Comparison of ENCODE assay signal across 8 cellular contexts in the genomic region with DNA sequence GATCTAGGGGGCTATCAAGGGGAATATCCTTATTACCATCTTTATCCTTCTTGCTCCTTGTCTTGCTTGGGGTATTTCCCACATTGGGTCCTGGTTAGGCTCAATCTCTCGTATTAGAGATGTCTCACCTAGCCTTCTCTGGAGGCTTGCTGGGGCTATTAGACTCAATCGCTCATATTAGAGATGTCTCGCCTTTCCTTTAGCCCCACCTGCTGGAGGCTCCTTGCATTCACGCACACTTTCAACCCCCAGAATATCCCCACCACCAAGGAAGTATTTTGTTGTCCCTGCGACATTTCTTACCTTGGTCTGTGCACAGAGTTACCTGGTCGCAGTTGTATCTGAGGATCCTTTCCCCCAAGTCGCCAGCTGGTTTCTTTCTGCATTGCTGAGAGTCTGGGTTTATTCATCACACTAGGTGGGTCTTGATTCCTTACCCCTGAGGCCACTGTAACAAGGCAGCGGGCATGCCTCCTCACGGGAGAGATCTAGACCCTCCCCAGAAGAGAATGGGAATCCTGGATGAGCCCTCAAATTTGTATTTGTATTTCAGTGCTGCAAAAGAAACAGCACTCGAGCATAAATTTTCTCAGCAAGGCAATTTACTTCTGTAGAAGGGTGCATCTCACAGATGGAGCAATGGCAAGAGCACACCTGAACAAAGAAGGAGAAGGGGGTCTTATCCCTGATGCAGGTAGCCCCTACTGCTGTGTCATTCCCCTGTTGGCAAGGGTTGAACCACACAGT. TPM values are rescaled to one million over a fixed set of nuclear protein-coding genes. Genes with fewer than 3 reads are reported as not detected.
DNase-seq lines count a peak whose midpoint lies in the region; ATAC-seq and TF ChIP-seq lines count a peak whose summit lies in the region.

No MANE protein-coding gene starts in this region.

- BruUV-seq in A673 (replicated peaks; lab: Mats Ljungman, UMichigan) = no TSS peak

- H3K9me3 ChIP-seq in A673 (ENCODE audit: low read depth, low read length, poor library complexity, severe bottlenecking) (no peaks in the 10 kb centered on the region), SJCRH30 (replicated peaks) (no peaks in the 10 kb centered on the region)

- CTCF ChIA-PET in A673 (lab: Charles Lee) = interaction anchor here (0.7 kb wide), 2 partner anchors 134 to 1676 kb away, joined by 6 read pairs; no protein-coding TSS in a partner anchor

- H3K4me1 ChIP-seq in A673 (ENCODE audit: insufficient read depth, low read length, poor library complexity, severe bottlenecking) (no peaks in the 10 kb centered on the region), SJCRH30 (no peaks in the 10 kb centered on the region)

- POLR2A ChIA-PET in A673 (lab: Charles Lee; ENCODE audit: low non-redundant PET) = no interaction called here

- peak; percentile 79 for TF ChIP-seq CTCF in A673 (conservative IDR thresholded peaks at IDR 0.05; ENCODE audit: low read depth, low read length)
- TF ChIP-seq CTCF in GM12872 (IDR thresholded peaks at IDR 0.05; ENCODE audit: insufficient read depth, low read depth, low read length) = peak; percentile 56; the same call in 2 of the 3 replicates
- peak; percentile 40 for TF ChIP-seq CTCF in epithelial cell of esophagus (IDR thresholded peaks at IDR 0.05; ENCODE audit: insufficient read depth, low read depth, low read length, missing control alignments)

- intact Hi-C loops in A673 (cut with micrococcal nuclease; ENCODE audit: unreplicated experiment) = loop anchor here (5.0 to 10.0 kb wide), 3 partner anchors 444 to 897 kb away; no protein-coding TSS in a partner anchor

- ATAC-seq in HG03469 (IDR thresholded peaks at IDR 0.05; ENCODE audit: unreplicated experiment) = no peak

- no peak overlapping the region for H3K27ac ChIP-seq in A673 (ENCODE audit: low read depth, low read length, poor library complexity, severe bottlenecking)
- H3K27ac ChIP-seq in SJCRH30 = no peak overlapping the region

- H3K36me3 ChIP-seq in A673 (ENCODE audit: insufficient read depth, low read length, poor library complexity, severe bottlenecking) (no peaks in the 10 kb centered on the region), SJCRH30 (no peaks in the 10 kb centered on the region)

- H3K4me3 ChIP-seq in A673 (ENCODE audit: low read depth, low read length, poor library complexity, severe bottlenecking) (no peak overlapping the region), SJCRH30 (no peak overlapping the region), epithelial cell of esophagus (ENCODE audit: low read length) (no peak overlapping the region)

- DNase-seq in A673 (ENCODE audit: low spot score) (peak; percentile 74), SJCRH30 (peak; percentile 51 to 80), epithelial cell of esophagus (ENCODE audit: low read depth) (peak; percentile 27), occipital lobe (lab: John Stamatoyannopoulos, UW) (no peak), NOMO-1 (lab: John Stamatoyannopoulos, UW; ENCODE audit: unreplicated experiment in 2 of 2) (no peak)
- peak; percentile 20 for DNase-seq in stimulated activated CD4-positive, alpha-beta T cell treated with anti-CD3 and anti-CD28 coated beads, Interleukin-1b, Interleukin-23, amount 100 ng/mL, for 48 hours

- H3K27me3 ChIP-seq in A673 (replicated peaks; ENCODE audit: insufficient read depth, low read depth, low read length, poor library complexity) (no peaks in the 10 kb centered on the region), SJCRH30 (no peaks in the 10 kb centered on the region)

RNA-seq across cellular contexts. Expression of a gene that starts 15.9 kb away (rescaled TPM):
- total RNA-seq in A673 (2021) (16.3 and 18.8 TPM in 2 replicates), occipital lobe (12.5 TPM)
- total RNA-seq in SJCRH30 (2014; rRNA removed; shearing (Covaris generic)) = 2.0 and 2.2 TPM in 2 replicates

RNA-seq across cellular contexts. Expression of a gene that starts 31.4 kb away (rescaled TPM):
- total RNA-seq in A673 (2021) (18.7 and 20.9 TPM in 2 replicates), occipital lobe (12.0 TPM)
- 10.1 and 10.3 TPM in 2 replicates for total RNA-seq in SJCRH30 (2014; rRNA removed; shearing (Covaris generic))

RNA-seq across cellular contexts. Expression of a gene that starts 32.7 kb away (rescaled TPM):
- total RNA-seq in A673 (2021) = 0.39 and 0.55 TPM in 2 replicates
- 0.18 TPM in 1 of 2 replicates, not detected in the other for total RNA-seq in SJCRH30 (2014; rRNA removed; shearing (Covaris generic))
- total RNA-seq in occipital lobe = 18.7 TPM

RNA-seq across cellular contexts. Expression of a gene that starts 38.4 kb away (rescaled TPM):
- total RNA-seq in A673 (2021) (not detected in 2 replicates), occipital lobe (not detected)
- not detected in 2 replicates for total RNA-seq in SJCRH30 (2014; rRNA removed; shearing (Covaris generic))

Comparison
In these comparisons a context has a peak if more than half of its experiments do, and no peak if none do; other contexts are left out.
1. DNase-seq: peak in A673 (single experiment), SJCRH30 (2 of 2), epithelial cell of esophagus (single experiment) and stimulated activated CD4-positive, alpha-beta T cell treated with anti-CD3 and anti-CD28 coated beads, Interleukin-1b, Interleukin-23, amount 100 ng/mL, for 48 hours (single experiment); none in occipital lobe (single experiment) and NOMO-1 (0 of 2).
2. RNA of a gene that starts 32.7 kb away (total RNA-seq): 18.7 TPM in occipital lobe (single experiment); 0.39 to 0.55 TPM in A673 and 0.18 TPM in SJCRH30; every median in the first group is over 10 times any median in the second.
3. Peak in every context shown above with its lines, with median percentiles within 50 percentile points of each other: CTCF ChIP-seq.